Comparison of ENCODE assay signal across 9 cellular contexts in the genomic region with DNA sequence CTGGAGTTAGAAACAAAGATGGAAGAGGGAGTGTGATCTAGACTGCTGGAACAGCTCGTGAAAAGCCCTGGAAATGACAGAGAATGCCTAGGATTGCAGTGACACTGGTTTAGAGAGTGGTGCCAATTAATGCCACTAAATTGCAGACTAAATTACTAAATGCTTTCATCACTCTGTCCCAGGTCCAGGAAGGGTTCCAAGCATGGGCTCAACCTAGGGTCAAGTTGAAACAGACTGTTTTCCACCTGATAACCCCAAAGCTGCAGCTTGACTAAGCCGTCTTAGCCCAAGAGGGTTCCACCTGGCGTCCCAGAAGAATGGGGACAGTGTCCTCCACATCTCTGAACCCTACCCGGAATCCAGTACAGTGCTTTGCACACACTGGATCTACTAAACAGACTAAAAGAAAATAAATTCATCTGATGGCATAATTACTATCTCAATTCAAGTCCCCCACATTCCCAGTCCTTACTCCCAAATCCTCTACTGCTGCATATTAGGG. TPM values are rescaled to one million over a fixed set of nuclear protein-coding genes. Genes with fewer than 3 reads are reported as not detected.
DNase-seq lines count a peak whose midpoint lies in the region; ATAC-seq, FAIRE-seq and TF ChIP-seq lines count a peak whose summit lies in the region.
"Had no signal": no experiment of that assay in that cellular context is flagged by ENCODE, and none has a peak within 500 bp of the region (broad histone marks: within the 10 kb centered on the region; RNA-seq: fewer than 3 reads in every experiment).

No MANE protein-coding gene starts in this region.

- peak overlapping the region; percentile 93 for H3K4me3 ChIP-seq in suprapubic skin

- WGBS in suprapubic skin, result 86% methylated on average over 4 of the region's 4 CpGs

- POLR2A ChIA-PET in activated CD4-positive, alpha-beta T cell treated with anti-CD3 and anti-CD28 coated beads, Interleukin-2, amount 10 ng/mL, durations not matched to agents 7 days and 5 days (lab: Charles Lee), result interaction anchor here (1.3 kb wide), 1 partner anchor 41 kb away, joined by 8 read pairs; a partner anchor contains a TSS

- no peaks in the 10 kb centered on the region for H3K36me3 ChIP-seq in suprapubic skin

- H3K27me3 ChIP-seq in suprapubic skin, result no peaks in the 10 kb centered on the region

- peaks cover 12% of the 10 kb centered on the region for H3K27me3 Mint-ChIP-seq in activated CD4-positive, alpha-beta T cell treated with anti-CD3 and anti-CD28 coated beads, Interleukin-2, amount 10 ng/mL, durations not matched to agents 7 days and 5 days
- no peaks in the 10 kb centered on the region for H3K27me3 Mint-ChIP-seq in activated naive CD8-positive, alpha-beta T cell treated with anti-CD3 and anti-CD28 coated beads, Interleukin-2, amount 50 U/mL, for 24 hours
- H3K27me3 Mint-ChIP-seq in memory B cell, result no peaks in the 10 kb centered on the region

- FAIRE-seq in RCC 7860 (lab: Jason Lieb, UNC), result no peak
- FAIRE-seq: TTC549 had no signal

- H3K4me3 Mint-ChIP-seq in activated CD4-positive, alpha-beta T cell treated with anti-CD3 and anti-CD28 coated beads, Interleukin-2, amount 10 ng/mL, durations not matched to agents 7 days and 5 days, result no peak overlapping the region
- peak overlapping the region; percentile 82 for H3K4me3 Mint-ChIP-seq in activated naive CD8-positive, alpha-beta T cell treated with anti-CD3 and anti-CD28 coated beads, Interleukin-2, amount 50 U/mL, for 24 hours
- H3K4me3 Mint-ChIP-seq in memory B cell, result peak overlapping the region; percentile 80

- no peaks in the 10 kb centered on the region for H3K9me3 Mint-ChIP-seq in activated CD4-positive, alpha-beta T cell treated with anti-CD3 and anti-CD28 coated beads, Interleukin-2, amount 10 ng/mL, durations not matched to agents 7 days and 5 days
- no peaks in the 10 kb centered on the region for H3K9me3 Mint-ChIP-seq in activated naive CD8-positive, alpha-beta T cell treated with anti-CD3 and anti-CD28 coated beads, Interleukin-2, amount 50 U/mL, for 24 hours
- no peaks in the 10 kb centered on the region for H3K9me3 Mint-ChIP-seq in memory B cell

- no peaks in the 10 kb centered on the region for H3K36me3 Mint-ChIP-seq in activated CD4-positive, alpha-beta T cell treated with anti-CD3 and anti-CD28 coated beads, Interleukin-2, amount 10 ng/mL, durations not matched to agents 7 days and 5 days (ENCODE audit: low read depth)
- no peaks in the 10 kb centered on the region for H3K36me3 Mint-ChIP-seq in activated naive CD8-positive, alpha-beta T cell treated with anti-CD3 and anti-CD28 coated beads, Interleukin-2, amount 50 U/mL, for 24 hours (ENCODE audit: low read depth)
- H3K36me3 Mint-ChIP-seq in memory B cell, result no peaks in the 10 kb centered on the region

- peak overlapping the region; percentile 99 for H3K27ac ChIP-seq in suprapubic skin

- CTCF ChIA-PET in activated CD4-positive, alpha-beta T cell treated with anti-CD3 and anti-CD28 coated beads, Interleukin-2, amount 10 ng/mL, durations not matched to agents 7 days and 5 days (lab: Charles Lee), result interaction anchor here (1.0 to 2.5 kb wide), 4 partner anchors 12 to 75 kb away, joined by 3 to 8 read pairs (median 4); no protein-coding TSS in a partner anchor

- no peak for TF ChIP-seq CTCF in suprapubic skin (IDR thresholded peaks at IDR 0.05)

- no peak for TF ChIP-seq EP300 in suprapubic skin (IDR thresholded peaks at IDR 0.05)

- H3K4me1 Mint-ChIP-seq in activated CD4-positive, alpha-beta T cell treated with anti-CD3 and anti-CD28 coated beads, Interleukin-2, amount 10 ng/mL, durations not matched to agents 7 days and 5 days, result peaks cover 56% of the 10 kb centered on the region
- H3K4me1 Mint-ChIP-seq in activated naive CD8-positive, alpha-beta T cell treated with anti-CD3 and anti-CD28 coated beads, Interleukin-2, amount 50 U/mL, for 24 hours, result peaks cover 42% of the 10 kb centered on the region
- peaks cover 38% of the 10 kb centered on the region for H3K4me1 Mint-ChIP-seq in memory B cell

- TF ChIP-seq POLR2A in suprapubic skin (IDR thresholded peaks at IDR 0.05), result no peak

- ATAC-seq in activated naive CD8-positive, alpha-beta T cell treated with anti-CD3 and anti-CD28 coated beads, Interleukin-2, amount 50 U/mL, for 24 hours, result no peak
- ATAC-seq in memory B cell (ENCODE audit: low read depth) (no peak), GM18858 (IDR thresholded peaks at IDR 0.05; ENCODE audit: unreplicated experiment) (no peak)

- H3K4me1 ChIP-seq in suprapubic skin, result peaks cover 55% of the 10 kb centered on the region

- H3K27ac Mint-ChIP-seq in activated CD4-positive, alpha-beta T cell treated with anti-CD3 and anti-CD28 coated beads, Interleukin-2, amount 10 ng/mL, durations not matched to agents 7 days and 5 days, result peak overlapping the region; percentile 94
- no peak overlapping the region for H3K27ac Mint-ChIP-seq in activated naive CD8-positive, alpha-beta T cell treated with anti-CD3 and anti-CD28 coated beads, Interleukin-2, amount 50 U/mL, for 24 hours
- H3K27ac Mint-ChIP-seq in memory B cell, result peak overlapping the region; percentile 99

- H3K9me3 ChIP-seq in suprapubic skin, result no peaks in the 10 kb centered on the region

- DNase-seq in activated CD4-positive, alpha-beta T cell treated with anti-CD3 and anti-CD28 coated beads, Interleukin-2, amount 10 ng/mL, durations not matched to agents 7 days and 5 days, result no peak
- no peak for DNase-seq in activated CD4-positive, alpha-beta T cell treated with anti-CD3 and anti-CD28 coated beads, Interleukin-2, amount 50 U/mL, for 48 hours
- no peak for DNase-seq in activated naive CD8-positive, alpha-beta T cell treated with anti-CD3 and anti-CD28 coated beads, Interleukin-2, amount 50 U/mL, for 24 hours
- no peak for DNase-seq in memory B cell (ENCODE audit: low spot score in 2 of 2)
- DNase-seq in suprapubic skin (ENCODE audit: low spot score in 2 of 2), result no peak
- no peak for DNase-seq in RCC 7860 (ENCODE audit: low spot score)
- DNase-seq in activated CD4-positive, alpha-beta T cell treated with anti-CD3 and anti-CD28 coated beads for 1 hour, result no peak

RNA-seq across cellular contexts. Expression of a gene that starts 1.1 kb away (rescaled TPM):
- 10 to 100 TPM; 25.6 to 26.3 TPM for total RNA-seq in activated CD4-positive, alpha-beta T cell treated with anti-CD3 and anti-CD28 coated beads, Interleukin-2, amount 10 ng/mL, durations not matched to agents 7 days and 5 days
- 100 to 1,000 TPM in 1 of 4 donors, 10 to 100 TPM in 3; 86.1 to 141 (median 93.4) TPM for total RNA-seq in suprapubic skin

RNA-seq across cellular contexts. Expression of a gene that starts 39.2 kb away (rescaled TPM):
- total RNA-seq in activated CD4-positive, alpha-beta T cell treated with anti-CD3 and anti-CD28 coated beads, Interleukin-2, amount 10 ng/mL, durations not matched to agents 7 days and 5 days, result under 1 TPM; 0.56 to 0.64 TPM
- total RNA-seq in suprapubic skin, result 1 to 10 TPM; 3.6 to 8.0 (median 4.5) TPM

RNA-seq across cellular contexts. Expression of a gene that starts 41.3 kb away (rescaled TPM):
- total RNA-seq in activated CD4-positive, alpha-beta T cell treated with anti-CD3 and anti-CD28 coated beads, Interleukin-2, amount 10 ng/mL, durations not matched to agents 7 days and 5 days, result 10 to 100 TPM; 18.0 to 18.2 TPM
- 10 to 100 TPM in 1 of 4 donors, 1 to 10 TPM in 3; 6.7 to 10.1 (median 8.8) TPM for total RNA-seq in suprapubic skin
